ENCODE assay signal across 1 cellular context in the genomic region with DNA sequence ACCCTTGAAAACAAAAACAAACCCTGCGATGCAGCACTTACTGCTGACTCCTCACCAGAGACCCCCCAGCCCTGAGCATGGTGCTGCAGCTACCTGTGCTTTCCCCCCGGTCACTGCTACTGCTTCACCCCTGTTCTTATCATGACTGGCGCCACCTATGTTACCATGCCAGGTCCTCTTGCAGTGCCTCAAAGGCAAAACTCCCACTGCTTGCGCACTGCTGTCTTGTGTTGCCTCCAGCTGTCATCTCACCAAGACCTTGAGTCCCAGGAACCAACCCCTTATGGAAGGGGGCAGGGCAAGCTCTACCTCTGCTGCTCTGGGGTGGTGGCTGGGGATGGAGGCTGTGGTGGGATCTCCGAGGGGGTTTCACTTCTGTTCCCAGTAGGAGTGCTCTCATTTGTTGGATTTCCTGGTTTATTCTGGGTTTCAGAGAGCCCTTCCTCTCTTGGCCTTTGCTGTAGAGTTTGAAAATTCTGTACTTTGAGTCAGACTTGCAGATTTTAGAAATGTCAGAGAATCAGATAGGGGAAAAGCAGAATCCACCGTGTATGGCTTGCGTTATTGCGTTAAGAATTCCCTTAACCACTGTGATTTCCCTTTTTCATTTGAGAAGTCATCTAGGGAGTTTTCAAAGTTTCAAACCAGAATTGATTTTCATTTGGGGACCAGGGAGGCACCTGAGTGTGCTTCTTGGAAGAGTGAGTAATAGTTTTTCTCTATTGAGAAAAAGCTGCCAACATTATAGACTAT.
TF ChIP-seq lines count a peak whose summit lies in the region.

No MANE protein-coding gene starts in this region.

TF ChIP-seq in A549, 52 proteins besides CTCF, POLR2A, EP300 and RAD21:
- TF ChIP-seq MAX (IDR thresholded peaks at IDR 0.05), result no peak
